Comparison of ENCODE assay signal across 1 cellular context in genomic region chr6:26556263-26557070, GRCh38.
TF ChIP-seq lines count a peak whose summit lies in the region.

No MANE protein-coding gene starts in this region.

TF ChIP-seq in HCT116, 20 proteins besides CTCF, POLR2A, EP300 and RAD21 (continued from another document):
- no peak for TF ChIP-seq REST (IDR thresholded peaks at IDR 0.05; ENCODE audit: low read depth)
